8 cellular contexts compared by ENCODE assay signal in genomic region chrX:43949669-43950068, GRCh38. TPM values are rescaled to one million over a fixed set of nuclear protein-coding genes. Genes with fewer than 3 reads are reported as not detected.
A peak's percentile ranks its signal among the peaks of the same experiment; 100 is the strongest.
DNase-seq lines count a peak whose midpoint lies in the region; ATAC-seq, FAIRE-seq and TF ChIP-seq lines count a peak whose summit lies in the region.

No MANE protein-coding gene starts in this region.

- H3K4me1 Mint-ChIP-seq in WTC11: peaks cover 14% of the 10 kb centered on the region
- peaks cover 5% of the 10 kb centered on the region for H3K4me1 Mint-ChIP-seq in nephron progenitor cell

- H3K9me3 Mint-ChIP-seq in WTC11 (no peaks in the 10 kb centered on the region), nephron progenitor cell (peaks cover 27% of the 10 kb centered on the region)

- H3F3A ChIP-seq in MM.1S (ENCODE audit: insufficient read depth, low read length): no peaks in the 10 kb centered on the region

- no peak overlapping the region for H2BK15ac ChIP-seq in H1 (ENCODE audit: low read length)

- no peaks in the 10 kb centered on the region for H3K27me3 ChIP-seq in cardiac muscle cell
- no peaks in the 10 kb centered on the region for H3K27me3 ChIP-seq in H1 (replicated peaks in 1 of 4; ENCODE audit: control insufficient read depth in 3 of 4, extremely low read depth in 1 of 4, insufficient read depth in 3 of 4, low read length in 3 of 4)
- no peaks in the 10 kb centered on the region for H3K27me3 ChIP-seq in MM.1S (replicated peaks; ENCODE audit: insufficient read depth, low read length)

- H3K4me3 ChIP-seq in cardiac muscle cell: no peak overlapping the region
- H3K4me3 ChIP-seq in H1 (ENCODE audit: extremely low read depth in 1 of 4, insufficient read depth in 2 of 4, low read depth in 3 of 4, low read length in 4 of 4): no peak overlapping the region
- no peak overlapping the region for H3K4me3 ChIP-seq in MM.1S (ENCODE audit: low read length)

- TF ChIP-seq RAD21 in H1 (IDR thresholded peaks at IDR 0.05 in 1 of 2, conservative IDR thresholded peaks at IDR 0.05 in 1 of 2; ENCODE audit: low read depth in 2 of 2, low read length in 2 of 2): peak; percentile 42 to 57

- no peak overlapping the region for H4K5ac ChIP-seq in H1 (ENCODE audit: insufficient read length, low read depth, low read length)

- peak in 1 of 2 donors; percentile 67 for DNase-seq in cardiac muscle cell (ENCODE audit: low read depth in 1 of 2, low spot score in 1 of 2)
- DNase-seq in cardiac septum (ENCODE audit: low spot score): no peak
- DNase-seq in WTC11 (ENCODE audit: low spot score): peak; percentile 63
- DNase-seq in H1 (ENCODE audit: low read depth in 1 of 2, low spot score in 2 of 2): peak; percentile 29 to 56
- DNase-seq in nephron progenitor cell: peak; percentile 59
- no peak for DNase-seq in MM.1S
- no peak for DNase-seq in DMS114 treated with DMSO at 0.1 percent for 48 hours (lab: John Stamatoyannopoulos, UW; ENCODE audit: unreplicated experiment)
- DNase-seq in NCI-H2107 (lab: John Stamatoyannopoulos, UW): no peak

- intact Hi-C loops in cardiac septum (cut with DNase I): loop anchor here (10.0 kb wide), 1 partner anchor 415 kb away; no protein-coding TSS in a partner anchor

- no peak overlapping the region for H4K91ac ChIP-seq in H1 (replicated peaks; ENCODE audit: insufficient read length, low read length)

- H3K23me2 ChIP-seq in H1 (ENCODE audit: low read depth, low read length): no peaks in the 10 kb centered on the region

- H2BK120ac ChIP-seq in H1 (replicated peaks; ENCODE audit: low read depth, low read length): no peak overlapping the region

- H4K20me1 ChIP-seq in H1 (replicated peaks in 1 of 2; ENCODE audit: control insufficient read depth in 1 of 2, insufficient read depth in 2 of 2, low read length in 2 of 2) (no peaks in the 10 kb centered on the region), MM.1S (ENCODE audit: insufficient read depth, low read length) (no peaks in the 10 kb centered on the region)

- peak; percentile 95 for ATAC-seq in WTC11

- H3K4me1 ChIP-seq in cardiac muscle cell (ENCODE audit: low read depth) (no peaks in the 10 kb centered on the region), H1 (replicated peaks in 1 of 4; ENCODE audit: control insufficient read depth in 3 of 4, insufficient read depth in 4 of 4, low read length in 3 of 4) (peaks cover 0 to 3% (median 1%) of the 10 kb centered on the region in 4 experiments; a peak in 2 of 7 replicates), MM.1S (ENCODE audit: low read length) (no peaks in the 10 kb centered on the region)

- H3K56ac ChIP-seq in H1 (replicated peaks; ENCODE audit: insufficient read length, low read depth, low read length): no peak overlapping the region

- CTCF ChIA-PET in WTC11 (lab: Charles Lee) (interaction anchor here (0.6 to 1.5 kb wide), 4 partner anchors 9 to 923 kb away, joined by 3 to 7 read pairs (median 4); partner anchors contain the start of gene KDM6A), H1 (lab: Charles Lee; ENCODE audit: partially characterized antibody) (interaction anchor here (0.6 to 2.9 kb wide), 5 partner anchors 9 to 946 kb away, joined by 3 to 15 read pairs (median 6); no protein-coding TSS in a partner anchor)

- no peak overlapping the region for H2BK12ac ChIP-seq in H1 (ENCODE audit: low read depth, low read length)

- no peak overlapping the region for H3K14ac ChIP-seq in H1 (ENCODE audit: insufficient read length)

- 30% methylated on average over 15 of the region's 15 CpGs; no CpG with 5 or more reads in 1 of the 2 experiments for WGBS in H1 (ENCODE audit: extremely low coverage in 1 of 2, insufficient coverage in 1 of 2, insufficient read length in 1 of 2, insufficient replicate concordance in 2 of 2, low coverage in 1 of 2, low lambda C conversion rate in 2 of 2, missing lambda C conversion rate in 1 of 2), 2 experiments

- no peak overlapping the region for H3K23ac ChIP-seq in H1 (ENCODE audit: insufficient read length)

- no peak overlapping the region for H3K18ac ChIP-seq in H1 (ENCODE audit: extremely low read depth, low read length)

- TF ChIP-seq POLR2A in H1 (IDR thresholded peaks at IDR 0.05; ENCODE audit: control extremely low read depth in 1 of 2, low read depth in 2 of 2, low read length in 2 of 2): no peak

- no peak overlapping the region for H2BK20ac ChIP-seq in H1 (ENCODE audit: low read length)

- no peaks in the 10 kb centered on the region for H3K9me2 ChIP-seq in MM.1S (replicated peaks; ENCODE audit: insufficient read depth, low read length)

- no peak overlapping the region for H3K4me3 Mint-ChIP-seq in WTC11
- H3K4me3 Mint-ChIP-seq in nephron progenitor cell: no peak overlapping the region

- no peaks in the 10 kb centered on the region for H3K36me3 Mint-ChIP-seq in WTC11
- no peaks in the 10 kb centered on the region for H3K36me3 Mint-ChIP-seq in nephron progenitor cell (ENCODE audit: low read depth)

- H2AFZ ChIP-seq in H1 (ENCODE audit: low read length) (no peak overlapping the region), MM.1S (ENCODE audit: low read length) (no peak overlapping the region)

- H3K79me2 ChIP-seq in H1 (ENCODE audit: control insufficient read depth in 1 of 2, insufficient read depth in 2 of 2, low read length in 2 of 2) (no peaks in the 10 kb centered on the region), MM.1S (ENCODE audit: low read length) (no peaks in the 10 kb centered on the region)

- H3K27ac ChIP-seq in cardiac muscle cell (no peak overlapping the region), H1 (ENCODE audit: low read depth, low read length) (no peak overlapping the region), MM.1S (ENCODE audit: low read length) (no peak overlapping the region)

- no peak for TF ChIP-seq EP300 in H1 (IDR thresholded peaks at IDR 0.05; ENCODE audit: borderline replicate concordance in 1 of 2, low read depth in 2 of 2, low read length in 2 of 2)

- POLR2A ChIA-PET in WTC11 (lab: Charles Lee): no interaction called here
- POLR2A ChIA-PET in H1 (lab: Charles Lee; ENCODE audit: partially characterized antibody): no interaction called here

- H4K8ac ChIP-seq in H1 (ENCODE audit: extremely low read depth, insufficient read depth, low read length): no peak overlapping the region

- H3K4me2 ChIP-seq in H1 (ENCODE audit: insufficient read depth in 1 of 2, low read depth in 2 of 2, low read length in 2 of 2): no peak overlapping the region
- H3K4me2 ChIP-seq in MM.1S (ENCODE audit: low read depth, low read length): no peak overlapping the region

- no peaks in the 10 kb centered on the region for H3K79me1 ChIP-seq in H1 (ENCODE audit: low read depth, low read length)

- peaks cover 4% of the 10 kb centered on the region for H3K27me3 Mint-ChIP-seq in WTC11 (ENCODE audit: low read depth)
- peaks cover 8% of the 10 kb centered on the region for H3K27me3 Mint-ChIP-seq in nephron progenitor cell (ENCODE audit: low read depth, poor library complexity)

- H2BK5ac ChIP-seq in H1 (ENCODE audit: low read depth, low read length): no peak overlapping the region

- H3K36me3 ChIP-seq in cardiac muscle cell (no peaks in the 10 kb centered on the region), H1 (ENCODE audit: control insufficient read depth in 2 of 4, insufficient read depth in 4 of 4, low read length in 3 of 4) (no peaks in the 10 kb centered on the region), MM.1S (replicated peaks; ENCODE audit: insufficient read depth, low read length) (no peaks in the 10 kb centered on the region)

- no peak overlapping the region for H3K9ac ChIP-seq in H1 (replicated peaks in 1 of 4; ENCODE audit: extremely low read depth in 1 of 4, low read depth in 3 of 4, low read length in 3 of 4)
- H3K9ac ChIP-seq in MM.1S (ENCODE audit: low read length): no peak overlapping the region

- TF ChIP-seq CTCF in cardiac muscle cell (IDR thresholded peaks at IDR 0.05; ENCODE audit: low read depth, low read length) (peak; percentile 32), WTC11 (IDR thresholded peaks at IDR 0.05) (no peak), H1 (IDR thresholded peaks at IDR 0.05; ENCODE audit: control extremely low read depth in 1 of 3, insufficient read depth in 1 of 3, low read depth in 1 of 3, low read length in 3 of 3) (peak; percentile 54 to 75 (median 66)), nephron progenitor cell (IDR thresholded peaks at IDR 0.05) (peak; percentile 45), MM.1S (IDR thresholded peaks at IDR 0.05; ENCODE audit: low read length) (no peak)

- H3K9me3 ChIP-seq in cardiac muscle cell (ENCODE audit: low read depth) (no peaks in the 10 kb centered on the region), H1 (ENCODE audit: insufficient read depth in 2 of 2, low read depth in 1 of 2, low read length in 1 of 2) (no peaks in the 10 kb centered on the region), MM.1S (replicated peaks; ENCODE audit: insufficient read depth, low read length) (no peaks in the 10 kb centered on the region)

- no peak overlapping the region for H2AK5ac ChIP-seq in H1 (ENCODE audit: low read depth, low read length)

- no peak overlapping the region for H3K4ac ChIP-seq in H1 (replicated peaks; ENCODE audit: insufficient read length, low read depth, low read length)

- peak; percentile 87 for FAIRE-seq in H1 (lab: Jason Lieb, UNC)

- H3K27ac Mint-ChIP-seq in WTC11 (no peak overlapping the region), nephron progenitor cell (no peak overlapping the region)

TF ChIP-seq in H1, 55 proteins besides CTCF, POLR2A, EP300 and RAD21 (continues in another document):
- no peak for TF ChIP-seq BACH1 (IDR thresholded peaks at IDR 0.05; ENCODE audit: low read length)
- TF ChIP-seq SAP30 (IDR thresholded peaks at IDR 0.05; ENCODE audit: insufficient read depth, insufficient replicate concordance, low read length): no peak
- no peak for TF ChIP-seq CBX5 (IDR thresholded peaks at IDR 0.05; ENCODE audit: low read depth, low read length)
- no peak for TF ChIP-seq KDM1A (IDR thresholded peaks at IDR 0.05; ENCODE audit: borderline replicate concordance, low read length)
- TF ChIP-seq TEAD4 (IDR thresholded peaks at IDR 0.05; ENCODE audit: low read depth, low read length): peak; percentile 79
- peak; percentile 53; the same call in 1 of the 2 replicates for TF ChIP-seq MAX (IDR thresholded peaks at IDR 0.05)

RNA-seq across cellular contexts. Expression of gene NDP, which starts 23.5 kb away (rescaled TPM):
- total RNA-seq in cardiac muscle cell (not detected in 2 replicates), cardiac septum (0.86 TPM), WTC11 (2021) (0.23 to 0.28 TPM (median 0.27 TPM) in 3 replicates)
- polyA plus RNA-seq in cardiac muscle cell (not detected in 2 replicates), H1 (2011; rRNA removed) (0.14 and 0.26 TPM in 2 replicates)
- 0.29 and 0.82 TPM in 2 replicates for total RNA-seq in H1 (2021; fragmentation: NEBNext Ultra II Directional; extraction: Animal tissue kit (Norgen Biotek cat#: 25700))
- polyA plus RNA-seq in H1 (2011; cell fraction: cytosol; rRNA removed): 0.18 TPM
- 0.10 TPM for polyA plus RNA-seq in H1 (2011; cell fraction: nucleus; rRNA removed)
- polyA plus RNA-seq in H1 (2012, experiment 1 of 2): 0.15 to 0.39 TPM (median 0.26 TPM) in 4 replicates
- polyA plus RNA-seq in H1 (2012, experiment 2 of 2): not detected
- 0.32 TPM for polyA plus RNA-seq in H1 (2013, experiment 1 of 2)
- 0.26 TPM for polyA plus RNA-seq in H1 (2013, experiment 2 of 2)
- polyA minus RNA-seq in H1 (2011; rRNA and poly(A)+ RNA removed): 0.13 TPM in 1 of 2 replicates, not detected in the other
- polyA minus RNA-seq in H1 (2011; cell fraction: cytosol; rRNA and poly(A)+ RNA removed): not detected
- polyA minus RNA-seq in H1 (2011; cell fraction: nucleus; rRNA and poly(A)+ RNA removed): not detected

Comparison
In these comparisons a context has a peak if more than half of its experiments do, and no peak if none do; other contexts are left out.
1. DNase-seq: peak in WTC11 (single experiment), H1 (2 of 2) and nephron progenitor cell (single experiment); none in cardiac septum (single experiment), MM.1S (single experiment), DMS114 treated with DMSO at 0.1 percent for 48 hours (single experiment) and NCI-H2107 (single experiment).
2. CTCF ChIP-seq: peak in cardiac muscle cell (single experiment), H1 (3 of 3) and nephron progenitor cell (single experiment); none in WTC11 (single experiment) and MM.1S (single experiment).